Comparison of ENCODE assay signal across 8 cellular contexts in the genomic region with DNA sequence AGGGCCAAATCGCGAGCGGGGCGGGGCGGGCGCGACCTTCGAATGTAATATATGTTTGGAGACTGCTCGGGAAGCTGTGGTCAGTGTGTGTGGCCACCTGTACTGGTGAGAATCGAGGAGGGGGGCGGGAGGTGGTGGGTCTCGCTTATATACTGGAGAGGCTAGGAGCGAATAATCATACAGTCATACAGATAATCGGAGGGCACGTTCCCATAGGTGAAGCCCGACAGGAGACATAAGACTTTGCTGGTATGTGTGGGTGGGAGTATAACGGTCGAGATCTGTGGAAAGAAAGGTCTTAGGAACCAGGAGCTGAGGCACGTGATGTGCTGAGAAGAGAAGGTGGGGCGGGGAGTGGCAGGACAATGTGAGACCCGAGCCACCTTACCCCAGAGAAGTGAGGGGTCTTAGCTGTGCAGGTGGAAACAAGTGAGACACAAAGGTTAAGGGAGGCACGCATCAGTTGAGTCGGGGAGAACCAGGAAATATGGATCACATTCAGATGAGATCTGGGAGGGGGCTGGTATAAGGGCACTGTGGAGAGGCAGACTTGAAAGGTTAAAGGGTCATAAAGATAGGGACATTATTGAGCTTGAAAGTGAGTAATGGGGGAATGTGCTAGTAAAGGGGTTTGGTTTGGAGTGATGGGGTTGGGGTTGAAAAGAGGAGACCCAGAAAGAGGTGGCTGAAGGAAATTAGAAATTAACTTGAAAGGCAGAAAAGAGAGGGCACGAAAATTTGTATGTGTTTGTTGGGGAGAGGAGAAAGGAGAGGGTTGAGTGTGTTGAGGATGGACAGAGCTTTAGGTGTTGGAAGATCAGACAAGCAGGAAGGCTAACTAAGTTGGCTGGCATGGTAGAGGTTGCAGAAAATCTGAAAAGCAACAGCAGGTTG. TPM values are rescaled to one million over a fixed set of nuclear protein-coding genes. Genes with fewer than 3 reads are reported as not detected.
DNase-seq lines count a peak whose midpoint lies in the region; ATAC-seq and TF ChIP-seq lines count a peak whose summit lies in the region.

No MANE protein-coding gene starts in this region.

- POLR2A ChIA-PET in AG04449 (lab: Yijun Ruan, JAX): interaction anchor here (0.7 to 1.7 kb wide), 2 partner anchors 16 to 69 kb away, joined by 3 to 8 read pairs; no protein-coding TSS in a partner anchor

- H3K27ac Mint-ChIP-seq in HFFc6 (peak overlapping the region; percentile 99), type B pancreatic cell (peak overlapping the region; percentile 95)

- H3K4me3 ChIP-seq in AG04449 (ENCODE audit: low read depth, low read length) (peak overlapping the region; percentile 97), ascending aorta (peak overlapping the region; percentile 62 to 73), lower leg skin (ENCODE audit: low read depth, poor library complexity, severe bottlenecking) (peak overlapping the region; percentile 50)

- 3 to 4% methylated on average over 24 of the region's 24 CpGs for WGBS in lower leg skin, 2 donors

- intact Hi-C loops in ascending aorta (cut with DNase I) (loop anchor here (1.0 to 10.0 kb wide), 5 partner anchors 12 to 1239 kb away; partner anchors contain the start of genes BRD2, C6orf47, CSNK2B and CUTA), lower leg skin (cut with DNase I; ENCODE audit: low total_unique reads) (no loop called here)

- no peaks in the 10 kb centered on the region for H3K27me3 ChIP-seq in ascending aorta

- H3K9me3 ChIP-seq in ascending aorta: no peaks in the 10 kb centered on the region

- CTCF ChIA-PET in AG04449 (lab: Yijun Ruan, JAX): interaction anchor here (1.1 to 2.0 kb wide), 4 partner anchors 12 to 62 kb away, joined by 3 to 8 read pairs (median 6); no protein-coding TSS in a partner anchor

- H3K36me3 Mint-ChIP-seq in HFFc6 (ENCODE audit: low read depth) (peaks cover 15% of the 10 kb centered on the region), type B pancreatic cell (peaks cover 16% of the 10 kb centered on the region)

- no peak for TF ChIP-seq CTCF in AG04449 (IDR thresholded peaks at IDR 0.05; ENCODE audit: insufficient read depth, low read length, missing control alignments)
- TF ChIP-seq CTCF in HFFc6 (IDR thresholded peaks at IDR 0.05): no peak
- TF ChIP-seq CTCF in ascending aorta (IDR thresholded peaks at IDR 0.05): no peak
- TF ChIP-seq CTCF in lower leg skin (IDR thresholded peaks at IDR 0.05): no peak
- no peak for TF ChIP-seq CTCF in type B pancreatic cell (conservative IDR thresholded peaks at IDR 0.05)

- peaks cover 2% of the 10 kb centered on the region for H3K27me3 Mint-ChIP-seq in HFFc6 (ENCODE audit: insufficient read depth)
- H3K27me3 Mint-ChIP-seq in type B pancreatic cell: no peaks in the 10 kb centered on the region

- peaks cover 54% of the 10 kb centered on the region for H3K4me1 Mint-ChIP-seq in HFFc6 (ENCODE audit: low read depth)
- peaks cover 35% of the 10 kb centered on the region for H3K4me1 Mint-ChIP-seq in type B pancreatic cell (ENCODE audit: unreplicated experiment)

- DNase-seq in AG04449 (ENCODE audit: low read depth, low spot score): no peak
- no peak for DNase-seq in HFFc6
- DNase-seq in ascending aorta (ENCODE audit: low spot score in 2 of 2): no peak
- DNase-seq in lower leg skin (ENCODE audit: low spot score in 2 of 2): peak in 1 of 2 donors; percentile 94
- DNase-seq in type B pancreatic cell (ENCODE audit: extremely low spot score, unreplicated experiment): no peak
- no peak for DNase-seq in cerebellar nuclear complex (lab: John Stamatoyannopoulos, UW)
- no peak for DNase-seq in stimulated activated CD4-positive, alpha-beta T cell treated with anti-CD3 and anti-CD28 coated beads, Interleukin-4, amount 100 ng/mL, for 1 hour

- H3K9me3 Mint-ChIP-seq in HFFc6 (no peaks in the 10 kb centered on the region), type B pancreatic cell (no peaks in the 10 kb centered on the region)

- no peak for TF ChIP-seq POLR2A in lower leg skin (IDR thresholded peaks at IDR 0.05)

- H3K4me3 Mint-ChIP-seq in HFFc6 (peak overlapping the region; percentile 96), type B pancreatic cell (peak overlapping the region; percentile 98)

- H3K4me1 ChIP-seq in ascending aorta: peaks cover 9 to 27% of the 10 kb centered on the region in 2 donors

- peaks cover 25 to 30% of the 10 kb centered on the region in 2 donors for H3K36me3 ChIP-seq in ascending aorta

- no peak for ATAC-seq in HG03460 (IDR thresholded peaks at IDR 0.05; ENCODE audit: unreplicated experiment)

- H3K27ac ChIP-seq in ascending aorta: peak overlapping the region; percentile 87 to 92

RNA-seq across cellular contexts. Expression of gene RNF5, which starts 0.6 kb away (rescaled TPM):
- total RNA-seq in HFFc6 (2021; fragmentation: NEBNext Ultra II Directional; extraction: Animal tissue kit (Norgen Biotek cat#: 25700)): 10 to 100 TPM; 30.0 to 37.4 (median 34.7) TPM
- 73.0 TPM for total RNA-seq in ascending aorta
- 10 to 100 TPM; 52.4 to 75.3 (median 56.8) TPM for total RNA-seq in lower leg skin
- total RNA-seq in type B pancreatic cell (ENCODE audit: low replicate concordance): 49.4 and 69.2 TPM in 2 replicates

RNA-seq across cellular contexts. Expression of gene AGPAT1, which starts 2.9 kb away (rescaled TPM):
- 100 to 1,000 TPM in 5 of 6 experiments, 10 to 100 TPM in 1; 88.8 to 114 (median 104) TPM for total RNA-seq in HFFc6 (2021; fragmentation: NEBNext Ultra II Directional; extraction: Animal tissue kit (Norgen Biotek cat#: 25700))
- total RNA-seq in ascending aorta: 136 TPM
- 10 to 100 TPM; 18.8 to 53.2 (median 28.0) TPM for total RNA-seq in lower leg skin
- 64.1 and 76.3 TPM in 2 replicates for total RNA-seq in type B pancreatic cell (ENCODE audit: low replicate concordance)

RNA-seq across cellular contexts. Expression of gene AGER, which starts 5.3 kb away (rescaled TPM):
- total RNA-seq in HFFc6 (2021; fragmentation: NEBNext Ultra II Directional; extraction: Animal tissue kit (Norgen Biotek cat#: 25700)): 1 to 10 TPM; 6.2 to 7.6 (median 6.5) TPM
- total RNA-seq in ascending aorta: 6.1 TPM
- 1 to 10 TPM in 3 of 4 donors, under 1 TPM in 1; 0.56 to 4.1 (median 2.3) TPM for total RNA-seq in lower leg skin
- total RNA-seq in type B pancreatic cell (ENCODE audit: low replicate concordance): 11.1 and 16.9 TPM in 2 replicates

RNA-seq across cellular contexts. Expression of gene PBX2, which starts 11.2 kb away (rescaled TPM):
- 10 to 100 TPM; 50.7 to 61.4 (median 56.2) TPM for total RNA-seq in HFFc6 (2021; fragmentation: NEBNext Ultra II Directional; extraction: Animal tissue kit (Norgen Biotek cat#: 25700))
- total RNA-seq in ascending aorta (18.1 TPM), lower leg skin (10 to 100 TPM; 49.2 to 63.9 (median 55.8) TPM), type B pancreatic cell (ENCODE audit: low replicate concordance) (137 and 166 TPM in 2 replicates)

RNA-seq across cellular contexts. Expression of gene GPSM3, which starts 13.6 kb away (rescaled TPM):
- 10 to 100 TPM in 1 of 6 experiments, 1 to 10 TPM in 5; 4.0 to 10.1 (median 7.6) TPM for total RNA-seq in HFFc6 (2021; fragmentation: NEBNext Ultra II Directional; extraction: Animal tissue kit (Norgen Biotek cat#: 25700))
- total RNA-seq in ascending aorta (19.4 TPM), lower leg skin (1 to 10 TPM in 3 of 4 donors, under 1 TPM in 1; 0.69 to 7.5 (median 4.3) TPM), type B pancreatic cell (ENCODE audit: low replicate concordance) (0.48 and 3.3 TPM in 2 replicates)
